Comparison of ENCODE assay signal across 20 cellular contexts in genomic region chrX:38699603-38700110, GRCh38.
"Had no signal": no experiment of that assay in that cellular context is flagged by ENCODE, and none has a peak within 500 bp of the region (broad histone marks: within the 10 kb centered on the region; RNA-seq: fewer than 3 reads in every experiment).

No MANE protein-coding gene starts in this region.

- H3K4me1 ChIP-seq: breast epithelium, gastroesophageal sphincter, heart right ventricle, left lung, right atrium auricular region, transverse colon, vagina had no signal

- H3K9me3 Mint-ChIP-seq: activated naive CD8-positive, alpha-beta T cell treated with anti-CD3 and anti-CD28 coated beads, Interleukin-2, amount 10 ng/mL, durations not matched to agents 7 days and 5 days had no signal

- H3K4me3 ChIP-seq: breast epithelium, gastroesophageal sphincter, heart right ventricle, left lung, right atrium auricular region, smooth muscle cell, transverse colon, vagina had no signal

- DNase-seq: activated naive CD4-positive, alpha-beta T cell; activated naive CD8-positive, alpha-beta T cell treated with anti-CD3 and anti-CD28 coated beads, Interleukin-2, amount 10 ng/mL, durations not matched to agents 7 days and 5 days; activated T-cell treated with anti-CD3 and anti-CD28 coated beads for 4 hours; cerebellar nuclear complex; effector CD8-positive, alpha-beta T cell; heart right ventricle; left lung; mammary epithelial cell; naive thymus-derived CD8-positive, alpha-beta T cell; stimulated activated CD4-positive, alpha-beta T cell treated with anti-CD3 and anti-CD28 coated beads, Interleukin-4, amount 100 ng/mL, for 4 hours; stimulated activated CD8-positive, alpha-beta memory T cell treated with anti-CD3 and anti-CD28 coated beads, Interleukin-4, amount 100 ng/mL, for 48 hours; stimulated activated naive CD8-positive, alpha-beta T cell treated with anti-CD3 and anti-CD28 coated beads, Interleukin-15, Interleukin-2, amounts not matched to agents 100 U/mL and 50 U/mL, for 24 hours; T-helper 9 cell; transverse colon had no signal

- H3K36me3 Mint-ChIP-seq: activated naive CD8-positive, alpha-beta T cell treated with anti-CD3 and anti-CD28 coated beads, Interleukin-2, amount 10 ng/mL, durations not matched to agents 7 days and 5 days; naive thymus-derived CD8-positive, alpha-beta T cell had no signal

- H3K27me3 Mint-ChIP-seq: activated naive CD8-positive, alpha-beta T cell treated with anti-CD3 and anti-CD28 coated beads, Interleukin-2, amount 10 ng/mL, durations not matched to agents 7 days and 5 days had no signal

- ATAC-seq: activated CD4-positive, CD25-positive, alpha-beta regulatory T cell treated with anti-CD3 and anti-CD28 coated beads, Interleukin-2, amount 50 U/mL, for 24 hours; gastroesophageal sphincter; heart right ventricle; left lung; naive thymus-derived CD8-positive, alpha-beta T cell; stimulated activated naive CD8-positive, alpha-beta T cell treated with anti-CD3 and anti-CD28 coated beads, Interleukin-15, Interleukin-2, amounts not matched to agents 100 U/mL and 50 U/mL, for 24 hours had no signal

- H3K4me2 ChIP-seq: smooth muscle cell had no signal

- H3K4me1 Mint-ChIP-seq: naive thymus-derived CD8-positive, alpha-beta T cell had no signal

- H3K36me3 ChIP-seq: breast epithelium, gastroesophageal sphincter, heart right ventricle, left lung, right atrium auricular region, transverse colon, vagina had no signal

- H3K4me3 Mint-ChIP-seq: activated naive CD8-positive, alpha-beta T cell treated with anti-CD3 and anti-CD28 coated beads, Interleukin-2, amount 10 ng/mL, durations not matched to agents 7 days and 5 days; naive thymus-derived CD8-positive, alpha-beta T cell had no signal

- H3K9me3 ChIP-seq: breast epithelium, gastroesophageal sphincter, heart right ventricle, left lung, right atrium auricular region, transverse colon, vagina had no signal

- H3K27ac ChIP-seq: breast epithelium, gastroesophageal sphincter, heart right ventricle, left lung, right atrium auricular region, transverse colon, vagina had no signal

- H3K27ac Mint-ChIP-seq: activated naive CD8-positive, alpha-beta T cell treated with anti-CD3 and anti-CD28 coated beads, Interleukin-2, amount 10 ng/mL, durations not matched to agents 7 days and 5 days; naive thymus-derived CD8-positive, alpha-beta T cell had no signal

- H3K27me3 ChIP-seq: gastroesophageal sphincter, left lung, right atrium auricular region, transverse colon, vagina had no signal
